ENCODE assay signal across 8 cellular contexts in the genomic region with DNA sequence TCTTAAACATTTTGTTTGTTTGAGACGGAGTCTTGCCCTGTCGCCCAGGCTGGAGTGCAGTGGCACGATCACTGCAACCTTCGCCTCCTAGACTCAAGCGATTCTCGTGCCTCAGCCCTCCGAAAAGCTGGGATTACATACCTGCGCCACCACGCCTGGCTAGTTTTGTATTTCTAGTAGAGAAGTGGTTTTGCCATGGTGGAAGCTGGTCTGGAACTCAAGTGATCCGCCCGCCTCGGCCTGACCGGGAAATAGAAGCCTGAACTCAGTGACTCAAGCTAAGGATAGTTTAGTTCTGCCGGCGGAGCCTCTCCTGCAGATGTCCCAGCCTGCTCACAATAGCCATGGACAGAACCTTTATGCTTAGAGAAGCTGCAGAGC. TPM values are rescaled to one million over a fixed set of nuclear protein-coding genes. Genes with fewer than 3 reads are reported as not detected.
DNase-seq lines count a peak whose midpoint lies in the region; ATAC-seq lines count a peak whose summit lies in the region.

No MANE protein-coding gene starts in this region.

- peak; percentile 27 for ATAC-seq in GM18870 (IDR thresholded peaks at IDR 0.05; ENCODE audit: unreplicated experiment)
- peak; percentile 30 for ATAC-seq in HG03108 (IDR thresholded peaks at IDR 0.05; ENCODE audit: unreplicated experiment)

- DNase-seq in C1 segment of cervical spinal cord (lab: John Stamatoyannopoulos, UW) (peak in 10 of 14 donors; percentile 28 to 75 (median 57)), OCI-M1 (lab: John Stamatoyannopoulos, UW) (peak; percentile 77), astrocyte of the hippocampus (ENCODE audit: low read depth, low spot score) (peak; percentile 75), hypothalamus (lab: John Stamatoyannopoulos, UW) (peak in 35 of 51 donors; percentile 10 to 85 (median 42)), pulmonary artery endothelial cell (ENCODE audit: low read depth, low spot score) (peak; percentile 40), NCI-H774 (lab: John Stamatoyannopoulos, UW) (no peak)

RNA-seq across cellular contexts. Expression of a gene that starts 53.0 kb away (rescaled TPM):
- total RNA-seq in pulmonary artery endothelial cell, result 10.7 and 11.4 TPM in 2 replicates
